In genomic region chr1:244451951-244452795, GRCh38 we compare ENCODE assay signal across 8 cellular contexts.
A peak's percentile ranks its signal among the peaks of the same experiment; 100 is the strongest.
DNase-seq lines count a peak whose midpoint lies in the region; ATAC-seq and FAIRE-seq lines count a peak whose summit lies in the region.

No MANE protein-coding gene starts in this region.

- FAIRE-seq in colon (lab: Jason Lieb, UNC): peak; percentile 45

- H3K4me2 ChIP-seq in BLaER1 treated with 17β-estradiol and CSF1 and Interleukin-3, amounts not matched to agents 10 nM and 100 nM: peak overlapping the region; percentile 42 to 85 (median 67)

- H4K20me1 ChIP-seq in BLaER1 treated with 17β-estradiol and CSF1 and Interleukin-3, amounts not matched to agents 10 nM and 100 nM: peaks cover 0 to 42% (median 31%) of the 10 kb centered on the region in 11 experiments; a peak in 18 of 22 replicates

- H3K4me1 ChIP-seq in BLaER1 treated with 17β-estradiol and CSF1 and Interleukin-3, amounts not matched to agents 10 nM and 100 nM: peaks cover 24 to 40% (median 32%) of the 10 kb centered on the region in 10 experiments

- no peaks in the 10 kb centered on the region for H3K27me3 ChIP-seq in BLaER1 treated with 17β-estradiol and CSF1 and Interleukin-3, amounts not matched to agents 10 nM and 100 nM
- no peaks in the 10 kb centered on the region for H3K27me3 ChIP-seq in layer of hippocampus (ENCODE audit: control insufficient read depth, insufficient read depth, low read length)

- peaks cover 0 to 13% (median 4%) of the 10 kb centered on the region in 11 experiments; a peak in 8 of 22 replicates for H3K9me3 ChIP-seq in BLaER1 treated with 17β-estradiol and CSF1 and Interleukin-3, amounts not matched to agents 10 nM and 100 nM (replicated peaks in 1 of 11)

- peak overlapping the region; percentile 92 to 100 (median 94) for H3K4me3 ChIP-seq in BLaER1 treated with 17β-estradiol and CSF1 and Interleukin-3, amounts not matched to agents 10 nM and 100 nM

- peak overlapping the region in 9 of 11 experiments; percentile 91 to 99 (median 97); a peak in 16 of 22 replicates for H3K27ac ChIP-seq in BLaER1 treated with 17β-estradiol and CSF1 and Interleukin-3, amounts not matched to agents 10 nM and 100 nM
- peak overlapping the region; percentile 91 for H3K27ac ChIP-seq in layer of hippocampus (ENCODE audit: low read depth, low read length)

- peak; percentile 83 for DNase-seq in NCI-H524 treated with DMSO at 0.1 percent for 48 hours (lab: John Stamatoyannopoulos, UW)
- DNase-seq in activated CD4-positive, alpha-beta T cell treated with anti-CD3 and anti-CD28 coated beads for 48 hours: peak; percentile 99
- DNase-seq in stimulated activated CD4-positive, alpha-beta T cell treated with anti-CD3 and anti-CD28 coated beads, Interleukin-1b, Interleukin-23, amount 100 ng/mL, for 24 hours (ENCODE audit: low read depth in 4 of 4, low spot score in 1 of 4): peak; percentile 97 to 99 (median 98)

- peak; percentile 95 for ATAC-seq in GM19328 (IDR thresholded peaks at IDR 0.05; ENCODE audit: unreplicated experiment)
- peak; percentile 86 for ATAC-seq in HG03469 (IDR thresholded peaks at IDR 0.05; ENCODE audit: unreplicated experiment)

- peaks cover 0 to 32% (median 29%) of the 10 kb centered on the region in 11 experiments; a peak in 15 of 22 replicates for H3K36me3 ChIP-seq in BLaER1 treated with 17β-estradiol and CSF1 and Interleukin-3, amounts not matched to agents 10 nM and 100 nM

- H3K9ac ChIP-seq in BLaER1 treated with 17β-estradiol and CSF1 and Interleukin-3, amounts not matched to agents 10 nM and 100 nM: peak overlapping the region in 10 of 11 experiments; percentile 1 to 99 (median 98); a peak in 20 of 22 replicates

Comparison
In these comparisons a context has a peak if more than half of its experiments do, and no peak if none do; other contexts are left out.
1. Peak in every context shown above with its lines: DNase-seq, ATAC-seq, H3K4me3 ChIP-seq and H3K27ac ChIP-seq.